In the genomic region with DNA sequence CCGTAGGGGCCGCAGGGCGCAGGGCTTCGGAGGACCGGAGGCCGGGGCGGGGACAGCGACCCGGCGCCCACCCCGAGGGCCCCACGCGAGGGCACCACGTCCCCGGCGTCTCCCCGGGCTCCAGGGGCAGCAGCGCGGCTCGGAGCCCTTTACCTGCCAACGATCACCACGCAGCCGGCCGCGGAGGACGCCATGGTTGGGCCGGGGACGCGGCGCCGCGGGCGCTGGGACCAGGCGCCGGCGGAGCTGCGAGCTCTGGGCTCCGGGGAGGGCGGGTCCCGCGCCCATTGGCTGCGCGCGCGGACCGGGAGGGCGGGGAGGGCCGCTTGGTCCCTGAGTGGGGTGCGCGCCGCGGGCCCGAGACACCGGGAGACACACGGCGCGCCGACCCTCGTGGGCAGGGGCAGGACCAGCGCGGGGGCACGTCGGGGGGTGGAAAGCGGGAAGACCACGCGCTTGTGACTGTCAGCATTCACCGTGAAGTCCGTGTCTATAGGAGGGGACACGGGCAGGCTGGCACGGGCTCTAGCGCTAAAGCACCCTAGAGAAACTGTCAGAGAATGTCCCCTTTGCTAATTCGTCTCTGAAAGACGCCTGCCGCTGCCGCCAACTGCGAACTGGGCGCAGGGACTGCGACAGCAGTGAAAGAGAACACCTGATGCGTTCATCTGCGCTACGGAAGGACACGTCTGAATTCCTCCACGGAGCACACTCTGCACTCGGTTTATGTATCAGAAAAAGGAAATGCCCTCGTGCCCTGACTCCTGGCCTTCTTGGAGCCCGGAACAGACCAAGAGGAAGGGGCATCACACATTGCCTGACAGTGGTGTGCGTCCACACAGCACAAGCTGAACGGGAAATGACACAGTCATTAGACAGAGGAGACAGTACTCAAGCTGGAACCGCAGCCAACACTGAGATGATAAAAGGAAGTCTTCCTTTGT, we compare ENCODE assay signal across 8 cellular contexts. TPM values are rescaled to one million over a fixed set of nuclear protein-coding genes. Genes with fewer than 3 reads are reported as not detected.
DNase-seq lines count a peak whose midpoint lies in the region; ATAC-seq and TF ChIP-seq lines count a peak whose summit lies in the region.

A gene with protein sequence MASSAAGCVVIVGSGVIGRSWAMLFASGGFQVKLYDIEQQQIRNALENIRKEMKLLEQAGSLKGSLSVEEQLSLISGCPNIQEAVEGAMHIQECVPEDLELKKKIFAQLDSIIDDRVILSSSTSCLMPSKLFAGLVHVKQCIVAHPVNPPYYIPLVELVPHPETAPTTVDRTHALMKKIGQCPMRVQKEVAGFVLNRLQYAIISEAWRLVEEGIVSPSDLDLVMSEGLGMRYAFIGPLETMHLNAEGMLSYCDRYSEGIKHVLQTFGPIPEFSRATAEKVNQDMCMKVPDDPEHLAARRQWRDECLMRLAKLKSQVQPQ (minus strand): TSS at position 257 of the 944 bp plus-strand sequence. CDS start 63 bp downstream, at position 194.

- peak within 1 kb of the TSS; percentile 40; the same call in 1 of the 2 replicates for H3K9ac ChIP-seq in OCI-LY1 (ENCODE audit: low read length)

- no peaks in the 10 kb centered on the region for H3K9me3 ChIP-seq in OCI-LY1 (ENCODE audit: low read length)
- H3K9me3 ChIP-seq in mononuclear cell (ENCODE audit: low read depth, low read length) = no peaks in the 10 kb centered on the region

- ATAC-seq in GM19395 (IDR thresholded peaks at IDR 0.05; ENCODE audit: unreplicated experiment) (peak; percentile 70), HG03571 (IDR thresholded peaks at IDR 0.05; ENCODE audit: unreplicated experiment) (peak; percentile 73)

- H3K36me3 ChIP-seq in OCI-LY1 (ENCODE audit: insufficient read depth, low read length) = no peaks in the 10 kb centered on the region

- peak; percentile 66 for DNase-seq in activated T-cell treated with anti-CD3 and anti-CD28 coated beads for 1 hour (ENCODE audit: low read depth)
- DNase-seq in epithelial cell of esophagus (ENCODE audit: low read depth) = peak; percentile 71
- DNase-seq in stimulated activated CD8-positive, alpha-beta memory T cell treated with anti-CD3 and anti-CD28 coated beads, Interleukin-2, amount 100 ng/mL, for 48 hours (ENCODE audit: low read depth in 2 of 2) = peak; percentile 47 to 64

- no peaks in the 10 kb centered on the region for H3K9me2 ChIP-seq in OCI-LY1 (ENCODE audit: low read depth, low read length)

- H3K27ac ChIP-seq in C4-2B (peak within 1 kb of the TSS; percentile 89), OCI-LY1 (ENCODE audit: low read depth, low read length, poor library complexity, severe bottlenecking) (no peak within 1 kb of the TSS)

- no peaks in the 10 kb centered on the region for H4K20me1 ChIP-seq in OCI-LY1 (ENCODE audit: insufficient read depth, low read length)

- H3K27me3 ChIP-seq in OCI-LY1 (ENCODE audit: insufficient read depth, low read length) (no peaks in the 10 kb centered on the region), mononuclear cell (ENCODE audit: insufficient read depth, low read length) (no peaks in the 10 kb centered on the region)

- no peak within 1 kb of the TSS for H2AFZ ChIP-seq in OCI-LY1 (ENCODE audit: low read length)

- H3K4me3 ChIP-seq in OCI-LY1 (ENCODE audit: low read depth, low read length, poor library complexity, severe bottlenecking) = peak within 1 kb of the TSS; percentile 56
- peak within 1 kb of the TSS; percentile 69 for H3K4me3 ChIP-seq in epithelial cell of esophagus (ENCODE audit: low read length)
- H3K4me3 ChIP-seq in mononuclear cell (ENCODE audit: low read length) = peak within 1 kb of the TSS; percentile 64

- H3K4me2 ChIP-seq in OCI-LY1 (ENCODE audit: low read length) = peak within 1 kb of the TSS; percentile 59

- H3K4me1 ChIP-seq in OCI-LY1 (ENCODE audit: insufficient read depth, low read length, severe bottlenecking) = peaks cover 4% of the 10 kb centered on the region
- H3K4me1 ChIP-seq in mononuclear cell (ENCODE audit: insufficient read depth, low read length) = peaks cover 23% of the 10 kb centered on the region

- H3K79me2 ChIP-seq in OCI-LY1 (ENCODE audit: insufficient read depth, low read length) = no peaks in the 10 kb centered on the region

- H3F3A ChIP-seq in OCI-LY1 (ENCODE audit: insufficient read depth, low read length) = no peaks in the 10 kb centered on the region

- TF ChIP-seq CTCF in C4-2B (conservative IDR thresholded peaks at IDR 0.05) = no peak
- TF ChIP-seq CTCF in OCI-LY1 (IDR thresholded peaks at IDR 0.05; ENCODE audit: low read length) = no peak
- no peak for TF ChIP-seq CTCF in epithelial cell of esophagus (IDR thresholded peaks at IDR 0.05; ENCODE audit: insufficient read depth, low read depth, low read length, missing control alignments)

RNA-seq across cellular contexts. Expression of the gene that starts here (rescaled TPM):
- total RNA-seq in mononuclear cell = 18.2 TPM
